In the genomic region with DNA sequence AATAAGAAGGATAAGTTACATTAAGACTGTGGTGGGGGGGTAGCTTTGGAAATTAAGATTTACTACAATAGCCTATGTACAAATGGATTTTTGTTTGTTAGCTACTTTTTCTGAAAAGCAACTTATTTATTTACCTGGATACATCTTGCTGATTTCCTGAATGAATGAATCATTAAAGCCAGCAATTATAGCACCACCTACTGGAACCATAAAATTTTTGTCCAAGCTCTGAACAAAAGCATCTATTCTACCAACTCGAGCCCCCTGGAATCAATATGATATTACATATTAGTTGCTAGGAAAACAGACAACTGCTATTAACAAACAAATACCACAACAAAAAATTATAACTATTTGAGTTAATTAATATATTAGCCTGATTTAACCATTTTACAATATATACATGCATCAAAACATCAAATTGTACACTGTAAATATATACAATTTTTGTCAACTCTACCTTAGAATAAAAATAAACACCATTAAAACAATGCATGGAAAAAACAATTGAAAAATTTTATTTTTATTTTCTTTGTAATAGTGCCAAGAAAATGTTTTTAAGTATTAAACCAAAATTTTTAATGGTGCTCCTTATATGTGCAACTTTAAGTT, we compare ENCODE assay signal across 8 cellular contexts. TPM values are rescaled to one million over a fixed set of nuclear protein-coding genes. Genes with fewer than 3 reads are reported as not detected.
DNase-seq lines count a peak whose midpoint lies in the region; ATAC-seq and TF ChIP-seq lines count a peak whose summit lies in the region.

No MANE protein-coding gene starts in this region.

- intact Hi-C loops in breast epithelium (cut with DNase I; ENCODE audit: low total_unique reads), result no loop called here

- H3K9me3 Mint-ChIP-seq in nephron, result no peaks in the 10 kb centered on the region

- peak; percentile 37 to 54 for DNase-seq in NCI-H2081 (lab: John Stamatoyannopoulos, UW)
- no peak for DNase-seq in NCI-H2081 treated with DMSO at 0.1 percent for 48 hours (lab: John Stamatoyannopoulos, UW)
- DNase-seq in NB4 (ENCODE audit: low read depth), result peak; percentile 51
- no peak for DNase-seq in breast epithelium (ENCODE audit: low spot score in 2 of 2)

- no peak overlapping the region for H3K27ac ChIP-seq in breast epithelium

- H3K27ac Mint-ChIP-seq in nephron, result no peak overlapping the region

- TF ChIP-seq CTCF in NB4 (IDR thresholded peaks at IDR 0.05; ENCODE audit: low read depth, low read length) (peak; percentile 69), breast epithelium (IDR thresholded peaks at IDR 0.05) (peak in 2 of 3 donors; percentile 14 to 22), nephron (IDR thresholded peaks at IDR 0.05; ENCODE audit: unreplicated experiment in 3 of 3) (peak; percentile 61 to 70 (median 67))

- H3K9me3 ChIP-seq in breast epithelium, result no peaks in the 10 kb centered on the region

- H3K36me3 Mint-ChIP-seq in nephron (ENCODE audit: low read depth), result peaks cover 13% of the 10 kb centered on the region

- no peak overlapping the region for H3K4me3 ChIP-seq in NB4 (ENCODE audit: low read depth, low read length)
- no peak overlapping the region for H3K4me3 ChIP-seq in breast epithelium

- peaks cover 13% of the 10 kb centered on the region for H3K4me1 Mint-ChIP-seq in nephron

- H3K4me1 ChIP-seq in breast epithelium, result no peaks in the 10 kb centered on the region

- H3K4me3 Mint-ChIP-seq in nephron, result no peak overlapping the region

- H3K27me3 ChIP-seq in breast epithelium, result no peaks in the 10 kb centered on the region

- H3K36me3 ChIP-seq in breast epithelium, result no peaks in the 10 kb centered on the region

- TF ChIP-seq POLR2A in NB4 (IDR thresholded peaks at IDR 0.05; ENCODE audit: extremely low read depth, insufficient read length) (no peak), breast epithelium (IDR thresholded peaks at IDR 0.05) (no peak)

- ATAC-seq in HG03045 (IDR thresholded peaks at IDR 0.05; ENCODE audit: unreplicated experiment), result no peak
- ATAC-seq in HG02642 (IDR thresholded peaks at IDR 0.05; ENCODE audit: poor library complexity, unreplicated experiment), result no peak
- ATAC-seq in GM18861 (IDR thresholded peaks at IDR 0.05; ENCODE audit: unreplicated experiment), result no peak

- no peaks in the 10 kb centered on the region for H3K27me3 Mint-ChIP-seq in nephron (ENCODE audit: low read depth)

RNA-seq across cellular contexts. Expression of a gene that starts 15.3 kb away (rescaled TPM):
- 10 to 100 TPM in 2 of 3 donors, 1 to 10 TPM in 1; 8.8 to 18.7 (median 10.8) TPM for total RNA-seq in breast epithelium

Comparison
In these comparisons a context has a peak if more than half of its experiments do, and no peak if none do; other contexts are left out.
1. DNase-seq: peak in NCI-H2081 (2 of 2) and NB4 (single experiment); none in NCI-H2081 treated with DMSO at 0.1 percent for 48 hours (single experiment) and breast epithelium (0 of 2).
2. CTCF ChIP-seq: peak in every context shown above with its lines; median percentile 69 in NB4; 67 in nephron; 18 in breast epithelium.